Comparison of ENCODE assay signal across 31 cellular contexts in genomic region chr9:114465906-114466900, GRCh38. TPM values are rescaled to one million over a fixed set of nuclear protein-coding genes. Genes with fewer than 3 reads are reported as not detected.
DNase-seq lines count a peak whose midpoint lies in the region; ATAC-seq, FAIRE-seq and TF ChIP-seq lines count a peak whose summit lies in the region.
"Had no signal": no experiment of that assay in that cellular context is flagged by ENCODE, and none has a peak within 500 bp of the region (broad histone marks: within the 10 kb centered on the region; RNA-seq: fewer than 3 reads in every experiment).

No MANE protein-coding gene starts in this region.

- peaks cover 7 to 15% (median 11%) of the 10 kb centered on the region in 3 donors for H3K36me3 Mint-ChIP-seq in CD8-positive, alpha-beta memory T cell
- H3K36me3 Mint-ChIP-seq: natural killer cell treated with Interleukin-12 subunit alpha and Interleukin-12 subunit beta and Interleukin-15 and Interleukin-18, amount 100 ng/mL, for 72 hours had no signal

- TF ChIP-seq RAD21 in HepG2 (CRISPR knock-in tag; IDR thresholded peaks at IDR 0.05): no peak

- intact Hi-C loops in HepG2 (cut with micrococcal nuclease; ENCODE audit: unreplicated experiment): no loop called here

- ATAC-seq in HepG2: peak; percentile 66
- ATAC-seq in GM21737 (IDR thresholded peaks at IDR 0.05; ENCODE audit: unreplicated experiment): no peak
- ATAC-seq: activated T-cell treated with anti-CD3 and anti-CD28 coated beads, Interleukin-2, amount 50 U/mL, for 72 hours; left ventricle myocardium superior; natural killer cell treated with Interleukin-12 subunit alpha and Interleukin-12 subunit beta and Interleukin-15 and Interleukin-18, amount 100 ng/mL, for 72 hours; T-cell had no signal

- H3K36me3 ChIP-seq in H7 (replicated peaks; ENCODE audit: control insufficient read depth, insufficient read depth, low read length): no peaks in the 10 kb centered on the region
- no peaks in the 10 kb centered on the region for H3K36me3 ChIP-seq in HepG2 (replicated peaks in 1 of 2; ENCODE audit: control insufficient read depth in 1 of 2, insufficient read depth in 2 of 2, low read length in 2 of 2)
- H3K36me3 ChIP-seq in CD8-positive, alpha-beta memory T cell (ENCODE audit: insufficient read depth, low read length): no peaks in the 10 kb centered on the region
- H3K36me3 ChIP-seq: BLaER1 treated with 17β-estradiol and CSF1 and Interleukin-3, amounts not matched to agents 10 nM and 100 nM; colonic mucosa; esophagus squamous epithelium; HAP-1; Peyer's patch had no signal

- no peak for FAIRE-seq in HepG2 (lab: Jason Lieb, UNC)
- FAIRE-seq: frontal cortex had no signal

- CTCF ChIA-PET in HepG2 (lab: Yijun Ruan, JAX; ENCODE audit: low intra/inter-chr PET ratio, low total read pairs): no interaction called here
- CTCF ChIA-PET in CD8-positive, alpha-beta memory T cell (lab: Charles Lee): no interaction called here

- POLR2A ChIA-PET in HepG2 (lab: Yijun Ruan, JAX): no interaction called here
- POLR2A ChIA-PET in CD8-positive, alpha-beta memory T cell (lab: Charles Lee): no interaction called here

- TF ChIP-seq CTCF in HepG2 (CRISPR knock-in tag; IDR thresholded peaks at IDR 0.05): no peak

- H3K4me1 ChIP-seq in HepG2 (ENCODE audit: insufficient read depth, low read length): peaks cover 7% of the 10 kb centered on the region; the same call in 1 of the 2 replicates
- H3K4me1 ChIP-seq in CD8-positive, alpha-beta memory T cell (ENCODE audit: insufficient read depth, low read length): no peaks in the 10 kb centered on the region
- H3K4me1 ChIP-seq: colonic mucosa, parathyroid adenoma, Peyer's patch, tibial nerve had no signal

- H3K9me3 Mint-ChIP-seq in CD8-positive, alpha-beta memory T cell: peaks cover 0 to 2% (median 0%) of the 10 kb centered on the region in 5 donors
- H3K9me3 Mint-ChIP-seq: activated T-cell treated with anti-CD3 and anti-CD28 coated beads, Interleukin-2, amount 50 U/mL, for 72 hours; natural killer cell treated with Interleukin-12 subunit alpha and Interleukin-12 subunit beta and Interleukin-15 and Interleukin-18, amount 100 ng/mL, for 72 hours had no signal

- no peaks in the 10 kb centered on the region for H4K20me1 ChIP-seq in HepG2 (ENCODE audit: insufficient read depth, low read length)
- H4K20me1 ChIP-seq: BLaER1 treated with 17β-estradiol and CSF1 and Interleukin-3, amounts not matched to agents 10 nM and 100 nM had no signal

- no peaks in the 10 kb centered on the region for H3K4me1 Mint-ChIP-seq in CD8-positive, alpha-beta memory T cell

- no peak for TF ChIP-seq POLR2A in HepG2 (IDR thresholded peaks at IDR 0.05; ENCODE audit: insufficient read depth in 1 of 2, low read depth in 2 of 2, low read length in 2 of 2)

- no peak overlapping the region for H2AFZ ChIP-seq in HepG2 (ENCODE audit: low read length)
- H2AFZ ChIP-seq: hepatocyte, parathyroid adenoma had no signal

- H3K27me3 Mint-ChIP-seq in CD8-positive, alpha-beta memory T cell: peaks cover 0 to 3% of the 10 kb centered on the region in 2 donors
- H3K27me3 Mint-ChIP-seq: natural killer cell treated with Interleukin-12 subunit alpha and Interleukin-12 subunit beta and Interleukin-15 and Interleukin-18, amount 100 ng/mL, for 72 hours; T-cell had no signal

- no peak overlapping the region for H3K9ac ChIP-seq in HepG2 (ENCODE audit: insufficient read depth, low read depth, low read length)
- H3K9ac ChIP-seq: BLaER1 treated with 17β-estradiol and CSF1 and Interleukin-3, amounts not matched to agents 10 nM and 100 nM; parathyroid adenoma had no signal

- H3K4me3 Mint-ChIP-seq in CD8-positive, alpha-beta memory T cell: no peak overlapping the region
- H3K4me3 Mint-ChIP-seq: activated naive CD4-positive, alpha-beta T cell treated with anti-CD3 and anti-CD28 coated beads for 36 hours; activated T-cell treated with anti-CD3 and anti-CD28 coated beads, Interleukin-2, amount 50 U/mL, for 72 hours; natural killer cell treated with Interleukin-12 subunit alpha and Interleukin-12 subunit beta and Interleukin-15 and Interleukin-18, amount 100 ng/mL, for 72 hours; T-cell had no signal

- H3K27ac Mint-ChIP-seq in CD8-positive, alpha-beta memory T cell: peak overlapping the region in 1 of 8 donors; percentile 57
- H3K27ac Mint-ChIP-seq: activated naive CD4-positive, alpha-beta T cell treated with anti-CD3 and anti-CD28 coated beads for 36 hours; activated T-cell treated with anti-CD3 and anti-CD28 coated beads, Interleukin-2, amount 50 U/mL, for 72 hours; IgD-negative memory B cell; natural killer cell treated with Interleukin-12 subunit alpha and Interleukin-12 subunit beta and Interleukin-15 and Interleukin-18, amount 100 ng/mL, for 72 hours; T-cell had no signal

- in situ Hi-C loops in HepG2 (cut with HindIII; ENCODE audit: extremely low pct_ligation_motif_present, low pct_unique_long_range_greater_than_20kb): no loop called here

- WGBS in HepG2 (ENCODE audit: low lambda C conversion rate): 80% methylated on average over 18 of the region's 28 CpGs

- H3K9me3 ChIP-seq in HepG2 (ENCODE audit: low read length): no peaks in the 10 kb centered on the region
- no peaks in the 10 kb centered on the region for H3K9me3 ChIP-seq in CD8-positive, alpha-beta memory T cell (ENCODE audit: low read length)
- H3K9me3 ChIP-seq: colonic mucosa, esophagus squamous epithelium, HAP-1, Peyer's patch had no signal

- peak; percentile 67 for DNase-seq in COR-L47 (lab: John Stamatoyannopoulos, UW)
- DNase-seq in H7: peak; percentile 65
- DNase-seq in NCI-H345 treated with DMSO at 0.1 percent for 48 hours (lab: John Stamatoyannopoulos, UW; ENCODE audit: unreplicated experiment): peak; percentile 21
- peak; percentile 5 for DNase-seq in HepG2 (ENCODE audit: low spot score)
- DNase-seq in CD8-positive, alpha-beta memory T cell: no peak
- DNase-seq in NCI-H1105 (lab: John Stamatoyannopoulos, UW): no peak
- no peak for DNase-seq in SK-N-DZ (ENCODE audit: low spot score)
- DNase-seq: activated CD4-positive, alpha-beta T cell treated with anti-CD3 and anti-CD28 coated beads for 1 hour; activated naive CD4-positive, alpha-beta T cell treated with anti-CD3 and anti-CD28 coated beads for 36 hours; activated T-cell treated with anti-CD3 and anti-CD28 coated beads, Interleukin-2, amount 50 U/mL, for 72 hours; amniotic stem cell; Calu3; colonic mucosa; EL; esophagus squamous epithelium; left ventricle myocardium superior; NCI-H446 treated with DMSO at 0.1 percent for 48 hours; Peyer's patch; right cardiac atrium; stimulated activated CD4-positive, alpha-beta T cell treated with anti-CD3 and anti-CD28 coated beads, Interleukin-4, amount 100 ng/mL, for 24 hours; stimulated activated naive CD4-positive, alpha-beta T cell treated with Interleukin-2 at 50 U/mL for 16 hours; T-cell had no signal

- no peak for TF ChIP-seq EP300 in HepG2 (IDR thresholded peaks at IDR 0.05; ENCODE audit: low read depth in 2 of 2, low read length in 2 of 2)
- TF ChIP-seq EP300 in HepG2 (CRISPR knock-in tag; IDR thresholded peaks at IDR 0.05; ENCODE audit: borderline replicate concordance): no peak

- no peak overlapping the region for H3K27ac ChIP-seq in HepG2 (ENCODE audit: extremely low read length, insufficient read depth, low read length)
- no peak overlapping the region for H3K27ac ChIP-seq in CD8-positive, alpha-beta memory T cell (ENCODE audit: low read depth, low read length)
- H3K27ac ChIP-seq: BLaER1 treated with 17β-estradiol and CSF1 and Interleukin-3, amounts not matched to agents 10 nM and 100 nM; colonic mucosa; esophagus squamous epithelium; hepatocyte; parathyroid adenoma; Peyer's patch; tibial nerve had no signal

- H3K27me3 ChIP-seq in H7 (ENCODE audit: control insufficient read depth, insufficient read depth, low read length) (no peaks in the 10 kb centered on the region), HepG2 (ENCODE audit: control insufficient read depth in 1 of 2, insufficient read depth in 2 of 2, low read length in 2 of 2) (no peaks in the 10 kb centered on the region)
- no peaks in the 10 kb centered on the region for H3K27me3 ChIP-seq in CD8-positive, alpha-beta memory T cell (ENCODE audit: insufficient read depth, low read length, poor library complexity, severe bottlenecking)
- H3K27me3 ChIP-seq: BLaER1 treated with 17β-estradiol and CSF1 and Interleukin-3, amounts not matched to agents 10 nM and 100 nM; colonic mucosa; esophagus squamous epithelium; hepatocyte; Peyer's patch; tibial nerve had no signal

- H3K4me2 ChIP-seq in HepG2 (ENCODE audit: low read depth, low read length): no peak overlapping the region
- H3K4me2 ChIP-seq: BLaER1 treated with 17β-estradiol and CSF1 and Interleukin-3, amounts not matched to agents 10 nM and 100 nM; hepatocyte had no signal

- no peak overlapping the region for H3K4me3 ChIP-seq in H7 (ENCODE audit: insufficient read depth, low read depth, low read length)
- H3K4me3 ChIP-seq in HepG2 (replicated peaks in 1 of 3; ENCODE audit: insufficient read depth in 1 of 3, low read depth in 2 of 3, low read length in 3 of 3): no peak overlapping the region
- no peak overlapping the region for H3K4me3 ChIP-seq in CD8-positive, alpha-beta memory T cell (ENCODE audit: low read length)
- H3K4me3 ChIP-seq: BLaER1 treated with 17β-estradiol and CSF1 and Interleukin-3, amounts not matched to agents 10 nM and 100 nM; colonic mucosa; esophagus squamous epithelium; HAP-1; hepatocyte; Peyer's patch; tibial nerve had no signal

- no peaks in the 10 kb centered on the region for H3K79me2 ChIP-seq in HepG2 (ENCODE audit: insufficient read depth, low read length)
- H3K79me2 ChIP-seq: hepatocyte, parathyroid adenoma had no signal

- no TSS peak for BruUV-seq in HepG2 (replicated peaks; lab: Mats Ljungman, UMichigan)

RNA-seq across cellular contexts. Expression of gene WHRN, which starts 39.1 kb away (rescaled TPM):
- 4.4 and 10.6 TPM in 2 replicates for total RNA-seq in H7 (2014; rRNA removed; shearing (Covaris generic))
- total RNA-seq in HepG2 (2016; rRNA removed; fragmentation: Illumina TruSeq; extraction: Trizol): 1.8 and 2.3 TPM in 2 replicates
- total RNA-seq in HepG2 (2016; cell fraction: cytosol; rRNA removed; fragmentation: Illumina TruSeq; extraction: Trizol; ENCODE audit: low read depth): 0.51 and 0.97 TPM in 2 replicates
- 1.1 and 2.7 TPM in 2 replicates for total RNA-seq in HepG2 (2016; cell fraction: insoluble cytoplasmic fraction; rRNA removed; fragmentation: Illumina TruSeq; extraction: Trizol)
- total RNA-seq in HepG2 (2016; cell fraction: membrane; rRNA removed; fragmentation: Illumina TruSeq; extraction: Trizol): 1.5 and 2.5 TPM in 2 replicates
- 6.3 and 6.6 TPM in 2 replicates for total RNA-seq in HepG2 (2016; cell fraction: nucleus; rRNA removed; fragmentation: Illumina TruSeq; extraction: Trizol)
- polyA plus RNA-seq in HepG2 (2011; rRNA removed): 5.3 and 5.8 TPM in 2 replicates
- polyA plus RNA-seq in HepG2 (2011; cell fraction: cytosol; rRNA removed): 1.8 and 2.4 TPM in 2 replicates
- 43.6 and 56.3 TPM in 2 replicates for polyA plus RNA-seq in HepG2 (2011; cell fraction: nucleus; rRNA removed)
- polyA plus RNA-seq in HepG2 (2012): 4.9 and 5.7 TPM in 2 replicates
- polyA plus RNA-seq in HepG2 (2016; cell fraction: cytosol; fragmentation: Illumina TruSeq; extraction: Trizol; ENCODE audit: low read depth): 0.68 and 0.91 TPM in 2 replicates
- polyA plus RNA-seq in HepG2 (2016; cell fraction: insoluble cytoplasmic fraction; fragmentation: Illumina TruSeq; extraction: Trizol; ENCODE audit: low read depth): 2.5 and 3.9 TPM in 2 replicates
- polyA plus RNA-seq in HepG2 (2016; cell fraction: membrane; fragmentation: Illumina TruSeq; extraction: Trizol; ENCODE audit: low read depth): 1.9 and 2.8 TPM in 2 replicates
- polyA plus RNA-seq in HepG2 (2016; cell fraction: nucleus; fragmentation: Illumina TruSeq; extraction: Trizol; ENCODE audit: insufficient read depth, low read depth): 15.3 TPM in 2 replicates
- polyA minus RNA-seq in HepG2 (2011; rRNA and poly(A)+ RNA removed; ENCODE audit: low replicate concordance): 3.2 and 4.6 TPM in 2 replicates
- polyA minus RNA-seq in HepG2 (2011; cell fraction: cytosol; rRNA and poly(A)+ RNA removed): 1.2 and 2.5 TPM in 2 replicates
- 9.1 and 12.0 TPM in 2 replicates for polyA minus RNA-seq in HepG2 (2011; cell fraction: nucleus; rRNA and poly(A)+ RNA removed)
- 1 to 10 TPM; 8.6 to 9.0 TPM for total RNA-seq in CD8-positive, alpha-beta memory T cell
- 5.5 TPM for polyA plus RNA-seq in CD8-positive, alpha-beta memory T cell
- polyA plus RNA-seq in SK-N-DZ (2014; cell fraction: cytosol; rRNA removed): 0.08 and 0.09 TPM in 2 replicates
- polyA plus RNA-seq in SK-N-DZ (2014; cell fraction: nucleus; rRNA removed): 0.64 and 0.78 TPM in 2 replicates

Comparison
In these comparisons a context has a peak if more than half of its experiments do, and no peak if none do; other contexts are left out.
1. DNase-seq: peak in COR-L47 (single experiment), H7 (single experiment), NCI-H345 treated with DMSO at 0.1 percent for 48 hours (single experiment) and HepG2 (single experiment); none in CD8-positive, alpha-beta memory T cell (0 of 5), NCI-H1105 (single experiment) and SK-N-DZ (single experiment).